In genomic region chr16:1534021-1535020, GRCh38 we compare ENCODE assay signal across 8 cellular contexts. TPM values are rescaled to one million over a fixed set of nuclear protein-coding genes. Genes with fewer than 3 reads are reported as not detected.
DNase-seq lines count a peak whose midpoint lies in the region; ATAC-seq and TF ChIP-seq lines count a peak whose summit lies in the region.

No MANE protein-coding gene starts in this region.

- peaks cover 48 to 66% (median 64%) of the 10 kb centered on the region in 3 donors for H3K4me1 Mint-ChIP-seq in T-cell
- H3K4me1 Mint-ChIP-seq in endothelial cell (ENCODE audit: unreplicated experiment): peaks cover 43% of the 10 kb centered on the region

- no peaks in the 10 kb centered on the region for H3K9me3 ChIP-seq in neuronal stem cell (replicated peaks in 1 of 2; ENCODE audit: control insufficient read depth in 2 of 2, insufficient read depth in 1 of 2, low read depth in 1 of 2, low read length in 2 of 2)

- peak overlapping the region; percentile 71 for H3K14ac ChIP-seq in neuronal stem cell (ENCODE audit: low read length)

- H3K9me3 Mint-ChIP-seq in T-cell (no peaks in the 10 kb centered on the region), endothelial cell (ENCODE audit: unreplicated experiment) (no peaks in the 10 kb centered on the region)

- H4K91ac ChIP-seq in neuronal stem cell (ENCODE audit: low read depth, low read length, poor library complexity): peak overlapping the region; percentile 85

- no peaks in the 10 kb centered on the region for H3K4me1 ChIP-seq in neuronal stem cell (ENCODE audit: control insufficient read depth in 2 of 2, insufficient read depth in 1 of 2, low read depth in 1 of 2, low read length in 2 of 2)

- H3K23ac ChIP-seq in neuronal stem cell (ENCODE audit: low read depth, low read length, poor library complexity): no peak overlapping the region

- H4K8ac ChIP-seq in neuronal stem cell (ENCODE audit: low read depth, low read length): no peak overlapping the region

- peak overlapping the region; percentile 50 for H3K4me3 ChIP-seq in AG09309 (ENCODE audit: control insufficient read depth, low read depth, low read length)
- H3K4me3 ChIP-seq in neuronal stem cell (ENCODE audit: low read length in 2 of 2): no peak overlapping the region

- no peak overlapping the region for H3K4me2 ChIP-seq in neuronal stem cell (ENCODE audit: insufficient read depth, low read length, poor library complexity, severe bottlenecking)

- H2AFZ ChIP-seq in neuronal stem cell (ENCODE audit: low read length): no peak overlapping the region

- H3K36me3 ChIP-seq in neuronal stem cell (replicated peaks in 1 of 2; ENCODE audit: control insufficient read depth in 2 of 2, insufficient read depth in 2 of 2, low read length in 2 of 2): peaks cover 2 to 4% of the 10 kb centered on the region in 2 donors

- H3K27me3 ChIP-seq in neuronal stem cell (ENCODE audit: control insufficient read depth in 3 of 3, insufficient read depth in 3 of 3, low read depth in 1 of 3, low read length in 3 of 3): no peaks in the 10 kb centered on the region

- no peak overlapping the region for H2BK15ac ChIP-seq in neuronal stem cell (ENCODE audit: low read length)

- H3K27ac ChIP-seq in neuronal stem cell (replicated peaks; ENCODE audit: low read length): no peak overlapping the region

- H3K79me1 ChIP-seq in neuronal stem cell (ENCODE audit: low read depth, low read length): peaks cover 9% of the 10 kb centered on the region

- no CpG with 5 or more reads among the region's 57 CpGs for WGBS in neuronal stem cell (ENCODE audit: extremely low coverage in 2 of 2, insufficient read length in 2 of 2, insufficient replicate concordance in 1 of 2), 2 donors

- no peak for DNase-seq in AG09309 (ENCODE audit: low read depth)
- DNase-seq in T-cell: peak in 1 of 34 experiments; percentile 20
- DNase-seq in endothelial cell (ENCODE audit: low spot score): no peak
- DNase-seq in neuronal stem cell (ENCODE audit: low spot score): no peak
- no peak for DNase-seq in SK-N-DZ (ENCODE audit: low spot score)
- DNase-seq in NCI-H1436 treated with DMSO at 0.1 percent for 48 hours (lab: John Stamatoyannopoulos, UW): no peak
- DNase-seq in left lobe of liver (ENCODE audit: low spot score): no peak

- CTCF ChIA-PET in T-cell (lab: Charles Lee): no interaction called here

- H2AK5ac ChIP-seq in neuronal stem cell (ENCODE audit: low read depth, low read length): no peak overlapping the region

- H3K18ac ChIP-seq in neuronal stem cell (ENCODE audit: low read length): no peak overlapping the region

- POLR2A ChIA-PET in T-cell (lab: Charles Lee): no interaction called here

- H3K4ac ChIP-seq in neuronal stem cell (ENCODE audit: low read length): peak overlapping the region; percentile 53

- H3K27ac Mint-ChIP-seq in T-cell (peak overlapping the region; percentile 95 to 98), endothelial cell (ENCODE audit: unreplicated experiment) (peak overlapping the region; percentile 88)

- H2BK5ac ChIP-seq in neuronal stem cell (ENCODE audit: low read length): peak overlapping the region; percentile 44

- ATAC-seq in T-cell (replicated peaks in 1 of 4) (peak; percentile 10 to 19 (median 18)), HG03460 (IDR thresholded peaks at IDR 0.05; ENCODE audit: unreplicated experiment) (no peak), left lobe of liver (no peak)

- H2BK120ac ChIP-seq in neuronal stem cell (ENCODE audit: low read depth, low read length): no peak overlapping the region

- H3K27me3 Mint-ChIP-seq in T-cell: no peaks in the 10 kb centered on the region
- peaks cover 9% of the 10 kb centered on the region for H3K27me3 Mint-ChIP-seq in endothelial cell (ENCODE audit: unreplicated experiment)

- no peak overlapping the region for H2BK12ac ChIP-seq in neuronal stem cell (ENCODE audit: low read length)

- H3K4me3 Mint-ChIP-seq in T-cell (peak overlapping the region; percentile 97 to 100 (median 100)), endothelial cell (ENCODE audit: unreplicated experiment) (peak overlapping the region; percentile 98)

- H3K36me3 Mint-ChIP-seq in T-cell: peaks cover 32% of the 10 kb centered on the region
- H3K36me3 Mint-ChIP-seq in endothelial cell (ENCODE audit: low read depth, unreplicated experiment): peaks cover 31% of the 10 kb centered on the region

- TF ChIP-seq CTCF in AG09309 (IDR thresholded peaks at IDR 0.05; ENCODE audit: control insufficient read depth, insufficient read depth, low read depth, low read length, missing control alignments) (no peak), endothelial cell (IDR thresholded peaks at IDR 0.05; ENCODE audit: unreplicated experiment) (no peak)

- no peak overlapping the region for H3K9ac ChIP-seq in neuronal stem cell (ENCODE audit: low read depth, low read length, poor library complexity)

RNA-seq across cellular contexts. Expression of gene TMEM204, which starts 0.9 kb away (rescaled TPM):
- total RNA-seq in T-cell (100 to 1,000 TPM in 3 of 5 donors, 10 to 100 TPM in 2; 33.1 to 158 (median 115) TPM), endothelial cell (ENCODE audit: unreplicated experiment) (66.3 TPM), left lobe of liver (7.2 TPM)
- not detected for polyA plus RNA-seq in neuronal stem cell (2013, experiment 1 of 2)
- polyA plus RNA-seq in neuronal stem cell (2013, experiment 2 of 2): not detected
- not detected in 2 replicates for polyA plus RNA-seq in SK-N-DZ (2014; cell fraction: cytosol; rRNA removed)
- polyA plus RNA-seq in SK-N-DZ (2014; cell fraction: nucleus; rRNA removed): not detected in 2 replicates

RNA-seq across cellular contexts. Expression of gene TELO2, which starts 41.2 kb away (rescaled TPM):
- total RNA-seq in T-cell (10 to 100 TPM; 36.0 to 73.0 (median 56.1) TPM), endothelial cell (ENCODE audit: unreplicated experiment) (64.5 TPM), left lobe of liver (36.4 TPM)
- 17.1 TPM for polyA plus RNA-seq in neuronal stem cell (2013, experiment 1 of 2)
- 16.7 TPM for polyA plus RNA-seq in neuronal stem cell (2013, experiment 2 of 2)
- 35.5 and 36.4 TPM in 2 replicates for polyA plus RNA-seq in SK-N-DZ (2014; cell fraction: cytosol; rRNA removed)
- polyA plus RNA-seq in SK-N-DZ (2014; cell fraction: nucleus; rRNA removed): 165 and 184 TPM in 2 replicates

RNA-seq across cellular contexts. Expression of gene PTX4, which starts 45.6 kb away (rescaled TPM):
- total RNA-seq in T-cell: under 1 TPM in 1 of 5 donors, not detected in 4; 0.26 TPM
- 0.21 TPM for total RNA-seq in endothelial cell (ENCODE audit: unreplicated experiment)
- not detected for polyA plus RNA-seq in neuronal stem cell (2013, experiment 1 of 2)
- polyA plus RNA-seq in neuronal stem cell (2013, experiment 2 of 2): not detected
- not detected in 2 replicates for polyA plus RNA-seq in SK-N-DZ (2014; cell fraction: cytosol; rRNA removed)
- not detected in 2 replicates for polyA plus RNA-seq in SK-N-DZ (2014; cell fraction: nucleus; rRNA removed)
- not detected for total RNA-seq in left lobe of liver

RNA-seq across cellular contexts. Expression of gene CLCN7, which starts 59.5 kb away (rescaled TPM):
- total RNA-seq in T-cell (100 to 1,000 TPM in 3 of 5 donors, 10 to 100 TPM in 2; 77.1 to 141 (median 114) TPM), endothelial cell (ENCODE audit: unreplicated experiment) (99.1 TPM), left lobe of liver (51.9 TPM)
- 32.7 TPM for polyA plus RNA-seq in neuronal stem cell (2013, experiment 1 of 2)
- 28.0 TPM for polyA plus RNA-seq in neuronal stem cell (2013, experiment 2 of 2)
- polyA plus RNA-seq in SK-N-DZ (2014; cell fraction: cytosol; rRNA removed): 47.2 and 67.5 TPM in 2 replicates
- 328 and 374 TPM in 2 replicates for polyA plus RNA-seq in SK-N-DZ (2014; cell fraction: nucleus; rRNA removed)

Comparison
In these comparisons a context has a peak if more than half of its experiments do, and no peak if none do; other contexts are left out.
1. ATAC-seq: peak in T-cell (4 of 4); none in HG03460 (single experiment) and left lobe of liver (single experiment).